Comparison of ENCODE assay signal across 9 cellular contexts in genomic region chr10:112842832-112843360, GRCh38.
DNase-seq lines count a peak whose midpoint lies in the region; ATAC-seq and TF ChIP-seq lines count a peak whose summit lies in the region.
"Had no signal": no experiment of that assay in that cellular context is flagged by ENCODE, and none has a peak within 500 bp of the region (broad histone marks: within the 10 kb centered on the region; RNA-seq: fewer than 3 reads in every experiment).

No MANE protein-coding gene starts in this region.

- H2BK5ac ChIP-seq in IMR-90 (ENCODE audit: low read depth, low read length, poor library complexity, severe bottlenecking), result no peak overlapping the region

- H3K79me2 ChIP-seq in HCT116 (ENCODE audit: insufficient read depth, low read length), result no peaks in the 10 kb centered on the region

- H3K4me1 ChIP-seq in HCT116 (ENCODE audit: control insufficient read depth in 1 of 2, insufficient read depth in 2 of 2, low read length in 2 of 2), result peaks cover 0 to 3% of the 10 kb centered on the region in 2 experiments; a peak in 1 of 4 replicates
- no peaks in the 10 kb centered on the region for H3K4me1 ChIP-seq in IMR-90 (ENCODE audit: control insufficient read depth, insufficient read depth, low read length)
- H3K4me1 ChIP-seq in stomach, result peaks cover 0 to 9% (median 4%) of the 10 kb centered on the region in 4 donors
- no peaks in the 10 kb centered on the region for H3K4me1 ChIP-seq in lower lobe of right lung

- H2AFZ ChIP-seq in HCT116 (ENCODE audit: low read depth, low read length, poor library complexity, severe bottlenecking), result no peak overlapping the region
- no peak overlapping the region for H2AFZ ChIP-seq in IMR-90 (replicated peaks; ENCODE audit: low read length, poor library complexity)

- TF ChIP-seq CTCF in HCT116 (IDR thresholded peaks at IDR 0.05 in 2 of 3, conservative IDR thresholded peaks at IDR 0.05 in 1 of 3; ENCODE audit: borderline replicate concordance in 1 of 3, insufficient read depth in 1 of 3, low read depth in 2 of 3, low read length in 2 of 3) (no peak), IMR-90 (conservative IDR thresholded peaks at IDR 0.05; ENCODE audit: low read depth, low read length) (no peak), stomach (IDR thresholded peaks at IDR 0.05) (no peak), lower lobe of right lung (IDR thresholded peaks at IDR 0.05) (no peak)

- no peak overlapping the region for H3K9ac ChIP-seq in HCT116 (ENCODE audit: low read length)
- H3K9ac ChIP-seq in IMR-90 (ENCODE audit: low read depth, low read length), result no peak overlapping the region

- intact Hi-C loops in HCT116 (cut with micrococcal nuclease) (no loop called here), IMR-90 (cut with micrococcal nuclease) (no loop called here), stomach (cut with DNase I; ENCODE audit: low total_unique reads) (no loop called here), posterior cingulate gyrus (cut with DNase I) (no loop called here), lower lobe of right lung (cut with DNase I) (no loop called here)

- H3K18ac ChIP-seq in IMR-90 (ENCODE audit: low read depth, low read length), result no peak overlapping the region

- H3K79me1 ChIP-seq in IMR-90 (ENCODE audit: low read depth in 1 of 2, low read length in 2 of 2), result no peaks in the 10 kb centered on the region

- H3K9me3 ChIP-seq in HCT116 (ENCODE audit: control insufficient read depth in 1 of 2, insufficient read depth in 1 of 2, low read depth in 1 of 2, low read length in 2 of 2), result no peaks in the 10 kb centered on the region
- peaks cover 11% of the 10 kb centered on the region for H3K9me3 ChIP-seq in IMR-90 (ENCODE audit: control insufficient read depth, insufficient read depth, low read length)
- H3K9me3 ChIP-seq in stomach, result peaks cover 0 to 29% (median 12%) of the 10 kb centered on the region in 4 donors
- peaks cover 11% of the 10 kb centered on the region for H3K9me3 ChIP-seq in lower lobe of right lung

- no peak overlapping the region for H2AK9ac ChIP-seq in IMR-90 (replicated peaks; ENCODE audit: low read depth, low read length, poor library complexity)

- no peaks in the 10 kb centered on the region for H3K27me3 ChIP-seq in HCT116 (ENCODE audit: insufficient read depth, low read length)
- H3K27me3 ChIP-seq in IMR-90 (ENCODE audit: control insufficient read depth, insufficient read depth, low read length), result no peaks in the 10 kb centered on the region; the same call in 1 of the 2 replicates
- H3K27me3 ChIP-seq in stomach, result no peaks in the 10 kb centered on the region
- H3K27me3 ChIP-seq in lower lobe of right lung (ENCODE audit: low read depth), result no peaks in the 10 kb centered on the region

- CTCF ChIA-PET in HCT116 (lab: Charles Lee) (no interaction called here), IMR-90 (lab: Yijun Ruan, JAX) (no interaction called here)

- no peak overlapping the region for H2BK15ac ChIP-seq in IMR-90 (ENCODE audit: low read depth, low read length)

- H3K14ac ChIP-seq in IMR-90 (replicated peaks; ENCODE audit: low read depth, low read length), result no peak overlapping the region

- H2AK5ac ChIP-seq in IMR-90 (ENCODE audit: low read depth, low read length), result no peak overlapping the region

- no peak overlapping the region for H3K56ac ChIP-seq in IMR-90 (ENCODE audit: extremely low read depth, insufficient read depth, low read length)

- BruUV-seq in HCT116 (replicated peaks; lab: Mats Ljungman, UMichigan) (no TSS peak), IMR-90 (replicated peaks; lab: Mats Ljungman, UMichigan) (no TSS peak)

- no peak for DNase-seq in HCT116 (ENCODE audit: low read depth, low spot score)
- peak; percentile 7 for DNase-seq in IMR-90
- DNase-seq in midbrain (lab: John Stamatoyannopoulos, UW), result peak; percentile 8
- DNase-seq in stimulated activated naive CD4-positive, alpha-beta T cell (lab: John Stamatoyannopoulos, UW), result no peak
- DNase-seq in stomach, result no peak
- no peak for DNase-seq in posterior cingulate gyrus
- DNase-seq in lower lobe of right lung, result no peak

- in situ Hi-C loops in IMR-90 (cut with MboI; ENCODE audit: low sequenced_read_pairs), result no loop called here

- POLR2A ChIA-PET in HCT116 (lab: Charles Lee), result no interaction called here
- POLR2A ChIA-PET in IMR-90 (lab: Charles Lee; ENCODE audit: unreplicated experiment), result no interaction called here

- no peak overlapping the region for H3K4ac ChIP-seq in IMR-90 (ENCODE audit: low read depth, low read length)

- H2BK20ac ChIP-seq in IMR-90 (ENCODE audit: low read depth, low read length), result no peak overlapping the region

- no peak overlapping the region for H4K5ac ChIP-seq in IMR-90 (ENCODE audit: low read depth, low read length)

- no peak for TF ChIP-seq EP300 in stomach (IDR thresholded peaks at IDR 0.05)

- H3K4me3 ChIP-seq in HCT116 (replicated peaks in 1 of 2; ENCODE audit: low read depth in 1 of 2, low read length in 2 of 2) (no peak overlapping the region), IMR-90 (ENCODE audit: insufficient read depth, low read depth, low read length) (no peak overlapping the region), stomach (no peak overlapping the region), lower lobe of right lung (no peak overlapping the region)
- H3K4me3 ChIP-seq: lung had no signal

- no peak overlapping the region for H4K91ac ChIP-seq in IMR-90 (ENCODE audit: insufficient read depth, low read depth, low read length)

- H3K9me1 ChIP-seq in IMR-90 (ENCODE audit: insufficient read depth, low read length), result no peaks in the 10 kb centered on the region

- no peaks in the 10 kb centered on the region for H3K9me2 ChIP-seq in HCT116 (ENCODE audit: insufficient read depth)

- no peak overlapping the region for H2BK120ac ChIP-seq in IMR-90 (ENCODE audit: low read depth, low read length)

- no peak overlapping the region for H3K23ac ChIP-seq in IMR-90 (ENCODE audit: low read depth, low read length)

- no CpG with 5 or more reads among the region's 3 CpGs for WGBS in IMR-90 (ENCODE audit: extremely low coverage in 2 of 2, insufficient read length in 1 of 2), 2 experiments
- 65 to 79% (median 71%) methylated on average over 3 of the region's 3 CpGs for WGBS in stomach, 5 donors

- H3K27ac ChIP-seq in HCT116 (ENCODE audit: low read depth, low read length), result no peak overlapping the region
- H3K27ac ChIP-seq in IMR-90 (ENCODE audit: insufficient read depth, low read length), result no peak overlapping the region
- no peak overlapping the region for H3K27ac ChIP-seq in stomach
- H3K27ac ChIP-seq in lower lobe of right lung, result no peak overlapping the region

- no peak for TF ChIP-seq RAD21 in HCT116 (IDR thresholded peaks at IDR 0.05; ENCODE audit: low read depth)
- no peak for TF ChIP-seq RAD21 in IMR-90 (IDR thresholded peaks at IDR 0.05; ENCODE audit: low read length)

- RAD21 ChIA-PET in HCT116 (lab: Charles Lee; ENCODE audit: low non-redundant PET in 1 of 2, low total read pairs in 2 of 2, uncharacterized antibody in 2 of 2, unreplicated experiment in 2 of 2), result no interaction called here

- H4K20me1 ChIP-seq in HCT116 (ENCODE audit: insufficient read depth) (no peaks in the 10 kb centered on the region), IMR-90 (ENCODE audit: insufficient read depth, low read length) (no peaks in the 10 kb centered on the region)

- ATAC-seq in GM18873 (IDR thresholded peaks at IDR 0.05; ENCODE audit: low FRiP score, unreplicated experiment) (peak; percentile 93), HCT116 (peak; percentile 74), IMR-90 (ENCODE audit: low read depth) (peak; percentile 90), lower lobe of right lung (no peak)

- H3K4me2 ChIP-seq in HCT116 (ENCODE audit: low read length), result no peak overlapping the region
- H3K4me2 ChIP-seq in IMR-90 (ENCODE audit: low read depth, low read length), result no peak overlapping the region

- H3K36me3 ChIP-seq in HCT116 (ENCODE audit: control insufficient read depth in 1 of 2, insufficient read depth in 2 of 2, low read length in 2 of 2) (no peaks in the 10 kb centered on the region), IMR-90 (ENCODE audit: control insufficient read depth, insufficient read depth, low read length) (no peaks in the 10 kb centered on the region), stomach (no peaks in the 10 kb centered on the region), lower lobe of right lung (no peaks in the 10 kb centered on the region)

- dilution Hi-C loops in IMR-90 (cut with HindIII; ENCODE audit: low sequenced_read_pairs, unreplicated experiment), result no loop called here

- TF ChIP-seq POLR2A in HCT116 (IDR thresholded peaks at IDR 0.05; ENCODE audit: borderline replicate concordance, extremely low read depth, insufficient read depth, insufficient read length), result no peak
- TF ChIP-seq POLR2A in IMR-90 (IDR thresholded peaks at IDR 0.05; ENCODE audit: low read depth, low read length), result no peak
- no peak for TF ChIP-seq POLR2A in stomach (IDR thresholded peaks at IDR 0.05)

- H4K8ac ChIP-seq in IMR-90 (ENCODE audit: low read depth in 2 of 2, low read length in 2 of 2), result no peak overlapping the region

TF ChIP-seq in HCT116, 20 proteins besides CTCF, POLR2A, EP300 and RAD21 (continues in another document):
- TF ChIP-seq SIN3A (IDR thresholded peaks at IDR 0.05; ENCODE audit: low read depth), result no peak

TF ChIP-seq in IMR-90, 13 proteins besides CTCF, POLR2A, EP300 and RAD21:
- TF ChIP-seq MAFK (IDR thresholded peaks at IDR 0.05; ENCODE audit: low read depth, low read length) (no peak), CEBPB (IDR thresholded peaks at IDR 0.05; ENCODE audit: low read depth, low read length) (no peak), ELK1 (IDR thresholded peaks at IDR 0.05; ENCODE audit: borderline replicate concordance, low read depth, low read length) (no peak), SMC3 (IDR thresholded peaks at IDR 0.05; ENCODE audit: low read depth, low read length) (no peak), MXI1 (IDR thresholded peaks at IDR 0.05; ENCODE audit: borderline replicate concordance, low read depth, low read length) (no peak), NFE2L2 (IDR thresholded peaks at IDR 0.05; ENCODE audit: low read depth, low read length) (no peak), CHD1 (IDR thresholded peaks at IDR 0.05; ENCODE audit: low read depth, low read length) (no peak), FOS (IDR thresholded peaks at IDR 0.05; ENCODE audit: low read depth, low read length) (no peak)

Comparison
In these comparisons a context has a peak if more than half of its experiments do, and no peak if none do; other contexts are left out.
1. ATAC-seq: peak in GM18873 (single experiment), HCT116 (single experiment) and IMR-90 (single experiment); none in lower lobe of right lung (0 of 2).
2. DNase-seq: peak in IMR-90 (single experiment) and midbrain (single experiment); none in HCT116 (single experiment), stimulated activated naive CD4-positive, alpha-beta T cell (0 of 6), stomach (single experiment), posterior cingulate gyrus (0 of 10) and lower lobe of right lung (single experiment).